15 cellular contexts compared by ENCODE assay signal in genomic region chr10:133396035-133396624, GRCh38. TPM values are rescaled to one million over a fixed set of nuclear protein-coding genes. Genes with fewer than 3 reads are reported as not detected.
DNase-seq lines count a peak whose midpoint lies in the region; ATAC-seq and TF ChIP-seq lines count a peak whose summit lies in the region.
"Had no signal": no experiment of that assay in that cellular context is flagged by ENCODE, and none has a peak within 500 bp of the region (broad histone marks: within the 10 kb centered on the region; RNA-seq: fewer than 3 reads in every experiment).

No MANE protein-coding gene starts in this region.

- H3K27me3 ChIP-seq in testis (no peaks in the 10 kb centered on the region), HAP-1 (ENCODE audit: low read depth) (no peaks in the 10 kb centered on the region)

- H3K4me3 ChIP-seq in testis: no peak overlapping the region
- H3K4me3 ChIP-seq in HAP-1: no peak overlapping the region

- DNase-seq in activated naive CD4-positive, alpha-beta T cell treated with anti-CD3 and anti-CD28 coated beads, Interleukin-2, amount 10 ng/mL, durations not matched to agents 7 days and 5 days: no peak
- no peak for DNase-seq in activated naive CD4-positive, alpha-beta T cell (lab: John Stamatoyannopoulos, UW)
- no peak for DNase-seq in activated CD8-positive, alpha-beta T cell treated with anti-CD3 and anti-CD28 coated beads, Interleukin-2, amount 10 ng/mL, durations not matched to agents 7 days and 5 days
- DNase-seq in kidney tubule cell (ENCODE audit: low spot score) (peak; percentile 37), testis (peak; percentile 12), NCI-H1092 treated with DMSO at 0.1 percent for 48 hours (lab: John Stamatoyannopoulos, UW) (no peak), HAP-1 (ENCODE audit: low spot score in 2 of 2) (no peak)
- DNase-seq: activated naive CD4-positive, alpha-beta T cell treated with Interleukin-2 at 50 U/mL for 16 hours; HCEC 1CT; NCI-H187 treated with DMSO at 0.1 percent for 48 hours; NCI-H69; RPMI8226; T-helper 1 cell had no signal

- no peak for TF ChIP-seq CTCF in testis (IDR thresholded peaks at IDR 0.05)

- no peaks in the 10 kb centered on the region for H3K9me3 Mint-ChIP-seq in activated naive CD4-positive, alpha-beta T cell treated with anti-CD3 and anti-CD28 coated beads, Interleukin-2, amount 10 ng/mL, durations not matched to agents 7 days and 5 days
- H3K9me3 Mint-ChIP-seq in activated CD8-positive, alpha-beta T cell treated with anti-CD3 and anti-CD28 coated beads, Interleukin-2, amount 10 ng/mL, durations not matched to agents 7 days and 5 days (ENCODE audit: insufficient read depth): no peaks in the 10 kb centered on the region

- H3K36me3 ChIP-seq in testis (ENCODE audit: low read depth, missing control alignments): no peaks in the 10 kb centered on the region
- peaks cover 41% of the 10 kb centered on the region for H3K36me3 ChIP-seq in HAP-1 (replicated peaks)

- H3K4me3 Mint-ChIP-seq in activated naive CD4-positive, alpha-beta T cell treated with anti-CD3 and anti-CD28 coated beads, Interleukin-2, amount 10 ng/mL, durations not matched to agents 7 days and 5 days: peak overlapping the region; percentile 95
- peak overlapping the region; percentile 91 for H3K4me3 Mint-ChIP-seq in activated CD8-positive, alpha-beta T cell treated with anti-CD3 and anti-CD28 coated beads, Interleukin-2, amount 10 ng/mL, durations not matched to agents 7 days and 5 days

- POLR2A ChIA-PET in activated CD8-positive, alpha-beta T cell treated with anti-CD3 and anti-CD28 coated beads, Interleukin-2, amount 10 ng/mL, durations not matched to agents 7 days and 5 days (lab: Charles Lee): no interaction called here

- CTCF ChIA-PET in activated naive CD4-positive, alpha-beta T cell treated with anti-CD3 and anti-CD28 coated beads, Interleukin-2, amount 10 ng/mL, durations not matched to agents 7 days and 5 days (lab: Charles Lee): no interaction called here
- CTCF ChIA-PET in activated CD8-positive, alpha-beta T cell treated with anti-CD3 and anti-CD28 coated beads, Interleukin-2, amount 10 ng/mL, durations not matched to agents 7 days and 5 days (lab: Charles Lee): interaction anchor here (1.3 kb wide), 1 partner anchor 67 kb away, joined by 3 read pairs; no protein-coding TSS in a partner anchor

- H3K4me1 ChIP-seq in testis (peaks cover 30% of the 10 kb centered on the region), HAP-1 (peaks cover 4% of the 10 kb centered on the region; the same call in 1 of the 2 replicates)

- peaks cover 59% of the 10 kb centered on the region for H3K4me1 Mint-ChIP-seq in activated naive CD4-positive, alpha-beta T cell treated with anti-CD3 and anti-CD28 coated beads, Interleukin-2, amount 10 ng/mL, durations not matched to agents 7 days and 5 days
- peaks cover 46% of the 10 kb centered on the region for H3K4me1 Mint-ChIP-seq in activated CD8-positive, alpha-beta T cell treated with anti-CD3 and anti-CD28 coated beads, Interleukin-2, amount 10 ng/mL, durations not matched to agents 7 days and 5 days (ENCODE audit: low read depth)

- H3K9me3 ChIP-seq in testis (no peaks in the 10 kb centered on the region), HAP-1 (no peaks in the 10 kb centered on the region)

- ATAC-seq in activated CD8-positive, alpha-beta T cell treated with anti-CD3 and anti-CD28 coated beads, Interleukin-2, amount 10 ng/mL, durations not matched to agents 7 days and 5 days: no peak
- ATAC-seq in HG02678 (IDR thresholded peaks at IDR 0.05; ENCODE audit: unreplicated experiment): no peak
- ATAC-seq: activated CD4-positive, CD25-positive, alpha-beta regulatory T cell treated with anti-CD3 and anti-CD28 coated beads, Interleukin-2, amount 50 U/mL, for 24 hours had no signal

- intact Hi-C loops in testis (cut with DNase I; ENCODE audit: low total_unique reads): no loop called here

- H3K36me3 Mint-ChIP-seq in activated naive CD4-positive, alpha-beta T cell treated with anti-CD3 and anti-CD28 coated beads, Interleukin-2, amount 10 ng/mL, durations not matched to agents 7 days and 5 days: peaks cover 49% of the 10 kb centered on the region
- H3K36me3 Mint-ChIP-seq in activated CD8-positive, alpha-beta T cell treated with anti-CD3 and anti-CD28 coated beads, Interleukin-2, amount 10 ng/mL, durations not matched to agents 7 days and 5 days (ENCODE audit: low read depth): peaks cover 43% of the 10 kb centered on the region

- H3K27ac Mint-ChIP-seq in activated naive CD4-positive, alpha-beta T cell treated with anti-CD3 and anti-CD28 coated beads, Interleukin-2, amount 10 ng/mL, durations not matched to agents 7 days and 5 days: no peak overlapping the region
- H3K27ac Mint-ChIP-seq in activated CD8-positive, alpha-beta T cell treated with anti-CD3 and anti-CD28 coated beads, Interleukin-2, amount 10 ng/mL, durations not matched to agents 7 days and 5 days: peak overlapping the region; percentile 90

- in situ Hi-C loops in HAP-1 (cut with MboI; ENCODE audit: low sequenced_read_pairs): no loop called here

- no peak for TF ChIP-seq POLR2A in testis (IDR thresholded peaks at IDR 0.05)

- H3K27ac ChIP-seq in testis: no peak overlapping the region

- WGBS in testis, 2 donors: 91 to 92% methylated on average over 19 of the region's 19 CpGs

- no peaks in the 10 kb centered on the region for H3K27me3 Mint-ChIP-seq in activated naive CD4-positive, alpha-beta T cell treated with anti-CD3 and anti-CD28 coated beads, Interleukin-2, amount 10 ng/mL, durations not matched to agents 7 days and 5 days
- no peaks in the 10 kb centered on the region for H3K27me3 Mint-ChIP-seq in activated CD8-positive, alpha-beta T cell treated with anti-CD3 and anti-CD28 coated beads, Interleukin-2, amount 10 ng/mL, durations not matched to agents 7 days and 5 days (ENCODE audit: low read depth)

RNA-seq across cellular contexts. Expression of gene MTG1, which starts 2.2 kb away (rescaled TPM):
- 10 to 100 TPM; 51.8 to 54.8 TPM for total RNA-seq in activated CD8-positive, alpha-beta T cell treated with anti-CD3 and anti-CD28 coated beads, Interleukin-2, amount 10 ng/mL, durations not matched to agents 7 days and 5 days
- total RNA-seq in testis: 10 to 100 TPM; 72.9 to 84.8 TPM
- 76.1 TPM for polyA plus RNA-seq in testis (ENCODE audit: insufficient read depth, low read depth, low replicate concordance)

RNA-seq across cellular contexts. Expression of gene PAOX, which starts 17.1 kb away (rescaled TPM):
- 1 to 10 TPM; 5.8 to 6.5 TPM for total RNA-seq in activated CD8-positive, alpha-beta T cell treated with anti-CD3 and anti-CD28 coated beads, Interleukin-2, amount 10 ng/mL, durations not matched to agents 7 days and 5 days
- total RNA-seq in testis: 10 to 100 TPM; 24.8 to 49.5 TPM
- polyA plus RNA-seq in testis (ENCODE audit: insufficient read depth, low read depth, low replicate concordance): 91.5 TPM

RNA-seq across cellular contexts. Expression of gene ECHS1, which starts 23.0 kb away (rescaled TPM):
- 10 to 100 TPM; 47.0 to 48.5 TPM for total RNA-seq in activated CD8-positive, alpha-beta T cell treated with anti-CD3 and anti-CD28 coated beads, Interleukin-2, amount 10 ng/mL, durations not matched to agents 7 days and 5 days
- total RNA-seq in testis: 100 to 1,000 TPM; 104 to 118 TPM
- polyA plus RNA-seq in testis (ENCODE audit: insufficient read depth, low read depth, low replicate concordance): 118 TPM

RNA-seq across cellular contexts. Expression of gene SPRN, which starts 28.3 kb away (rescaled TPM):
- not detected for total RNA-seq in activated CD8-positive, alpha-beta T cell treated with anti-CD3 and anti-CD28 coated beads, Interleukin-2, amount 10 ng/mL, durations not matched to agents 7 days and 5 days
- 1 to 10 TPM; 1.7 to 1.8 TPM for total RNA-seq in testis
- 2.7 TPM for polyA plus RNA-seq in testis (ENCODE audit: insufficient read depth, low read depth, low replicate concordance)

RNA-seq across cellular contexts. Expression of gene FUOM, which starts 38.3 kb away (rescaled TPM):
- 10 to 100 TPM; 12.4 to 13.4 TPM for total RNA-seq in activated CD8-positive, alpha-beta T cell treated with anti-CD3 and anti-CD28 coated beads, Interleukin-2, amount 10 ng/mL, durations not matched to agents 7 days and 5 days
- 10 to 100 TPM in 1 of 2 donors, 1 to 10 TPM in 1; 9.5 to 12.8 TPM for total RNA-seq in testis
- polyA plus RNA-seq in testis (ENCODE audit: insufficient read depth, low read depth, low replicate concordance): 13.6 TPM

Comparison
In these comparisons a context has a peak if more than half of its experiments do, and no peak if none do; other contexts are left out.
1. DNase-seq: peak in kidney tubule cell (single experiment) and testis (single experiment); none in activated naive CD4-positive, alpha-beta T cell treated with anti-CD3 and anti-CD28 coated beads, Interleukin-2, amount 10 ng/mL, durations not matched to agents 7 days and 5 days (single experiment), activated naive CD4-positive, alpha-beta T cell (0 of 4), activated CD8-positive, alpha-beta T cell treated with anti-CD3 and anti-CD28 coated beads, Interleukin-2, amount 10 ng/mL, durations not matched to agents 7 days and 5 days (single experiment), NCI-H1092 treated with DMSO at 0.1 percent for 48 hours (single experiment) and HAP-1 (0 of 2).